Comparison of ENCODE assay signal across 17 cellular contexts in genomic region chr16:82280867-82281266, GRCh38.
"Had no signal": no experiment of that assay in that cellular context is flagged by ENCODE, and none has a peak within 500 bp of the region (broad histone marks: within the 10 kb centered on the region; RNA-seq: fewer than 3 reads in every experiment).

No MANE protein-coding gene starts in this region.

- H3K9me3 ChIP-seq: gastroesophageal sphincter, neutrophil, upper lobe of right lung had no signal

- DNase-seq: activated CD4-positive, alpha-beta T cell treated with anti-CD3 and anti-CD28 coated beads, Interleukin-2, amount 10 ng/mL, durations not matched to agents 24 days and 14 days; activated CD8-positive, alpha-beta memory T cell treated with anti-CD3 and anti-CD28 coated beads for 24 hours; activated naive CD4-positive, alpha-beta T cell treated with anti-CD3 and anti-CD28 coated beads for 36 hours; caudate nucleus; cortex of kidney; effector CD8-positive, alpha-beta T cell; hippocampal formation; kidney glomerular epithelial cell; naive thymus-derived CD8-positive, alpha-beta T cell; retina; upper lobe of right lung had no signal

- ATAC-seq: activated T-helper 17 cell treated with anti-CD3 and anti-CD28 coated beads, Interleukin-2, amount 50 U/mL, for 72 hours; gastroesophageal sphincter; naive thymus-derived CD8-positive, alpha-beta T cell; upper lobe of right lung; WTC11 had no signal

- H3K36me3 ChIP-seq: gastroesophageal sphincter, neutrophil, upper lobe of right lung had no signal

- H3K27me3 ChIP-seq: gastroesophageal sphincter, neutrophil, upper lobe of right lung had no signal

- H3K4me1 ChIP-seq: upper lobe of right lung had no signal

- H3K27ac ChIP-seq: neutrophil, upper lobe of right lung had no signal

- H3K4me3 ChIP-seq: gastroesophageal sphincter, lung, smooth muscle cell, upper lobe of right lung had no signal
